ENCODE assay signal across 15 cellular contexts in genomic region chr3:124268355-124268754, GRCh38.
DNase-seq lines count a peak whose midpoint lies in the region; ATAC-seq and TF ChIP-seq lines count a peak whose summit lies in the region.
"Had no signal": no experiment of that assay in that cellular context is flagged by ENCODE, and none has a peak within 500 bp of the region (broad histone marks: within the 10 kb centered on the region; RNA-seq: fewer than 3 reads in every experiment).

No MANE protein-coding gene starts in this region.

- H3K27me3 Mint-ChIP-seq in endothelial cell (ENCODE audit: unreplicated experiment), result peaks cover 2% of the 10 kb centered on the region
- H3K27me3 Mint-ChIP-seq in neural crest cell (ENCODE audit: low read depth), result no peaks in the 10 kb centered on the region

- H3K27ac ChIP-seq in thoracic aorta, result peak overlapping the region; percentile 39 to 99
- H3K27ac ChIP-seq: A549, C4-2B, GM23248 had no signal

- ATAC-seq in thoracic aorta (ENCODE audit: insufficient number of reproducible peaks, low FRiP score, low read depth), result no peak
- ATAC-seq: A549; CD8-positive, alpha-beta T cell had no signal

- H3K4me3 ChIP-seq in thoracic aorta, result no peak overlapping the region
- no peak overlapping the region for H3K4me3 ChIP-seq in foreskin fibroblast (ENCODE audit: low read depth in 1 of 2, low read length in 2 of 2)
- H3K4me3 ChIP-seq: A549, GM23248 had no signal

- peaks cover 41 to 87% of the 10 kb centered on the region in 2 donors for H3K4me1 ChIP-seq in thoracic aorta (ENCODE audit: control insufficient read depth in 1 of 2, low read depth in 2 of 2)
- H3K4me1 ChIP-seq: BE2C had no signal

- H3K36me3 Mint-ChIP-seq in endothelial cell (ENCODE audit: low read depth, unreplicated experiment) (peaks cover 10% of the 10 kb centered on the region), neural crest cell (ENCODE audit: low read depth) (no peaks in the 10 kb centered on the region)
- H3K36me3 Mint-ChIP-seq: CD8-positive, alpha-beta T cell had no signal

- no peak for DNase-seq in endothelial cell (ENCODE audit: low spot score)
- DNase-seq in neural crest cell (ENCODE audit: low read depth, low spot score), result no peak
- no peak for DNase-seq in thoracic aorta (ENCODE audit: low spot score)
- DNase-seq in NCI-H345 treated with DMSO at 0.1 percent for 48 hours (lab: John Stamatoyannopoulos, UW; ENCODE audit: unreplicated experiment), result no peak
- DNase-seq in foreskin fibroblast, result no peak
- DNase-seq in HCEC 1CT, result no peak
- DNase-seq in activated T-cell treated with anti-CD3 and anti-CD28 coated beads, Interleukin-2, amount 50 U/mL, for 1 hour, result no peak
- DNase-seq: BE2C; CD8-positive, alpha-beta T cell; COR-L47; DMS153; EL; GM23248 had no signal

- H3K27me3 ChIP-seq in thoracic aorta (replicated peaks; ENCODE audit: insufficient read depth), result no peaks in the 10 kb centered on the region
- H3K27me3 ChIP-seq: BE2C had no signal

- no peaks in the 10 kb centered on the region for H3K9me3 Mint-ChIP-seq in endothelial cell (ENCODE audit: unreplicated experiment)
- H3K9me3 Mint-ChIP-seq in neural crest cell, result no peaks in the 10 kb centered on the region
- H3K9me3 Mint-ChIP-seq: CD8-positive, alpha-beta T cell had no signal

- no peaks in the 10 kb centered on the region for H3K9me3 ChIP-seq in thoracic aorta
- H3K9me3 ChIP-seq: A549, BE2C had no signal

- peak overlapping the region; percentile 24 for H3K4me3 Mint-ChIP-seq in endothelial cell (ENCODE audit: unreplicated experiment)
- H3K4me3 Mint-ChIP-seq in neural crest cell, result no peak overlapping the region
- H3K4me3 Mint-ChIP-seq: CD8-positive, alpha-beta T cell had no signal

- H3K4me1 Mint-ChIP-seq in endothelial cell (ENCODE audit: unreplicated experiment) (peaks cover 11% of the 10 kb centered on the region), neural crest cell (peaks cover 51% of the 10 kb centered on the region)

- no peak for TF ChIP-seq CTCF in endothelial cell (IDR thresholded peaks at IDR 0.05; ENCODE audit: unreplicated experiment)
- TF ChIP-seq CTCF in neural crest cell (conservative IDR thresholded peaks at IDR 0.05), result no peak
- no peak for TF ChIP-seq CTCF in thoracic aorta (IDR thresholded peaks at IDR 0.05)
- no peak for TF ChIP-seq CTCF in foreskin fibroblast (IDR thresholded peaks at IDR 0.05; ENCODE audit: low read depth, low read length)

- H3K27ac Mint-ChIP-seq in endothelial cell (ENCODE audit: unreplicated experiment), result no peak overlapping the region
- peak overlapping the region; percentile 73 for H3K27ac Mint-ChIP-seq in neural crest cell (ENCODE audit: unreplicated experiment)
- H3K27ac Mint-ChIP-seq: CD8-positive, alpha-beta T cell had no signal

- peaks cover 6% of the 10 kb centered on the region for H3K36me3 ChIP-seq in thoracic aorta
